In the genomic region with DNA sequence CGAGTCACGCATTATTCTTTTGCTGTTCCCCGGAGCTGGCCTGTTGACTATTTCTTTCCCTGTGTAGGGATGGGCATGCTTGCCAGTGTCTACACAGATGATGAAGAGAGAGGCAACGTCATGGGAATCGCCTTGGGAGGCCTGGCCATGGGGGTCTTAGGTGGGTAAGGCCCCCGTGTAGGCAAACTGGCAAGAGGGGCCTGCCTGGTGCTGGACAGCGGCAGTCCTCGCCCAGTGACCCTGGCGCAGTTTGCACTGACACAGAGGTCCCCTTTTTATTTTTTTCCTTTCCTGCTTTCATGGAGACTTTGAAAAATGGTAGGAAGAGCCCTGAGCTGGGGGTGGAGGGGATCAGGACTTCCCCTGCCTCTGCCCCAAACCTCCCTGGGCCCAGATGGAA, we compare ENCODE assay signal across 3 cellular contexts.
TF ChIP-seq lines count a peak whose summit lies in the region.

No MANE protein-coding gene starts in this region.

TF ChIP-seq in SK-N-SH, 30 proteins besides CTCF, POLR2A, EP300 and RAD21:
- TF ChIP-seq, protein P1, sequence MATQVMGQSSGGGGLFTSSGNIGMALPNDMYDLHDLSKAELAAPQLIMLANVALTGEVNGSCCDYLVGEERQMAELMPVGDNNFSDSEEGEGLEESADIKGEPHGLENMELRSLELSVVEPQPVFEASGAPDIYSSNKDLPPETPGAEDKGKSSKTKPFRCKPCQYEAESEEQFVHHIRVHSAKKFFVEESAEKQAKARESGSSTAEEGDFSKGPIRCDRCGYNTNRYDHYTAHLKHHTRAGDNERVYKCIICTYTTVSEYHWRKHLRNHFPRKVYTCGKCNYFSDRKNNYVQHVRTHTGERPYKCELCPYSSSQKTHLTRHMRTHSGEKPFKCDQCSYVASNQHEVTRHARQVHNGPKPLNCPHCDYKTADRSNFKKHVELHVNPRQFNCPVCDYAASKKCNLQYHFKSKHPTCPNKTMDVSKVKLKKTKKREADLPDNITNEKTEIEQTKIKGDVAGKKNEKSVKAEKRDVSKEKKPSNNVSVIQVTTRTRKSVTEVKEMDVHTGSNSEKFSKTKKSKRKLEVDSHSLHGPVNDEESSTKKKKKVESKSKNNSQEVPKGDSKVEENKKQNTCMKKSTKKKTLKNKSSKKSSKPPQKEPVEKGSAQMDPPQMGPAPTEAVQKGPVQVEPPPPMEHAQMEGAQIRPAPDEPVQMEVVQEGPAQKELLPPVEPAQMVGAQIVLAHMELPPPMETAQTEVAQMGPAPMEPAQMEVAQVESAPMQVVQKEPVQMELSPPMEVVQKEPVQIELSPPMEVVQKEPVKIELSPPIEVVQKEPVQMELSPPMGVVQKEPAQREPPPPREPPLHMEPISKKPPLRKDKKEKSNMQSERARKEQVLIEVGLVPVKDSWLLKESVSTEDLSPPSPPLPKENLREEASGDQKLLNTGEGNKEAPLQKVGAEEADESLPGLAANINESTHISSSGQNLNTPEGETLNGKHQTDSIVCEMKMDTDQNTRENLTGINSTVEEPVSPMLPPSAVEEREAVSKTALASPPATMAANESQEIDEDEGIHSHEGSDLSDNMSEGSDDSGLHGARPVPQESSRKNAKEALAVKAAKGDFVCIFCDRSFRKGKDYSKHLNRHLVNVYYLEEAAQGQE (IDR thresholded peaks at IDR 0.05; ENCODE audit: low read depth, low read length) = 0 out of 2 replicates have a peak, but pooled peaks have one; percentile 28
- TF ChIP-seq RFX5 (IDR thresholded peaks at IDR 0.05; ENCODE audit: low read length) = no peak
- TF ChIP-seq, protein P2, sequence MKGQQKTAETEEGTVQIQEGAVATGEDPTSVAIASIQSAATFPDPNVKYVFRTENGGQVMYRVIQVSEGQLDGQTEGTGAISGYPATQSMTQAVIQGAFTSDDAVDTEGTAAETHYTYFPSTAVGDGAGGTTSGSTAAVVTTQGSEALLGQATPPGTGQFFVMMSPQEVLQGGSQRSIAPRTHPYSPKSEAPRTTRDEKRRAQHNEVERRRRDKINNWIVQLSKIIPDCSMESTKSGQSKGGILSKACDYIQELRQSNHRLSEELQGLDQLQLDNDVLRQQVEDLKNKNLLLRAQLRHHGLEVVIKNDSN (IDR thresholded peaks at IDR 0.05; ENCODE audit: borderline replicate concordance, low read depth) = no peak
- TF ChIP-seq, protein P3, sequence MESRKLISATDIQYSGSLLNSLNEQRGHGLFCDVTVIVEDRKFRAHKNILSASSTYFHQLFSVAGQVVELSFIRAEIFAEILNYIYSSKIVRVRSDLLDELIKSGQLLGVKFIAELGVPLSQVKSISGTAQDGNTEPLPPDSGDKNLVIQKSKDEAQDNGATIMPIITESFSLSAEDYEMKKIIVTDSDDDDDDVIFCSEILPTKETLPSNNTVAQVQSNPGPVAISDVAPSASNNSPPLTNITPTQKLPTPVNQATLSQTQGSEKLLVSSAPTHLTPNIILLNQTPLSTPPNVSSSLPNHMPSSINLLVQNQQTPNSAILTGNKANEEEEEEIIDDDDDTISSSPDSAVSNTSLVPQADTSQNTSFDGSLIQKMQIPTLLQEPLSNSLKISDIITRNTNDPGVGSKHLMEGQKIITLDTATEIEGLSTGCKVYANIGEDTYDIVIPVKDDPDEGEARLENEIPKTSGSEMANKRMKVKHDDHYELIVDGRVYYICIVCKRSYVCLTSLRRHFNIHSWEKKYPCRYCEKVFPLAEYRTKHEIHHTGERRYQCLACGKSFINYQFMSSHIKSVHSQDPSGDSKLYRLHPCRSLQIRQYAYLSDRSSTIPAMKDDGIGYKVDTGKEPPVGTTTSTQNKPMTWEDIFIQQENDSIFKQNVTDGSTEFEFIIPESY (IDR thresholded peaks at IDR 0.05; ENCODE audit: borderline replicate concordance, low read depth) = no peak
- no peak for TF ChIP-seq SMC3 (IDR thresholded peaks at IDR 0.05; ENCODE audit: low read depth, low read length)

TF ChIP-seq in SK-N-SH treated with all-trans-retinoic acid at 6 μM for 48 hours, 23 proteins besides CTCF, POLR2A, EP300 and RAD21:
- TF ChIP-seq TOX (CRISPR knock-in tag; IDR thresholded peaks at IDR 0.05; ENCODE audit: borderline replicate concordance) (no peak), SNAI2 (CRISPR knock-in tag; IDR thresholded peaks at IDR 0.05) (no peak), ZFP30 (CRISPR knock-in tag; IDR thresholded peaks at IDR 0.05) (no peak), ARNTL (CRISPR knock-in tag; IDR thresholded peaks at IDR 0.05; ENCODE audit: borderline replicate concordance, low read depth) (no peak), TCF4 (CRISPR knock-in tag; IDR thresholded peaks at IDR 0.05; ENCODE audit: borderline replicate concordance) (no peak)
- TF ChIP-seq, protein P4, sequence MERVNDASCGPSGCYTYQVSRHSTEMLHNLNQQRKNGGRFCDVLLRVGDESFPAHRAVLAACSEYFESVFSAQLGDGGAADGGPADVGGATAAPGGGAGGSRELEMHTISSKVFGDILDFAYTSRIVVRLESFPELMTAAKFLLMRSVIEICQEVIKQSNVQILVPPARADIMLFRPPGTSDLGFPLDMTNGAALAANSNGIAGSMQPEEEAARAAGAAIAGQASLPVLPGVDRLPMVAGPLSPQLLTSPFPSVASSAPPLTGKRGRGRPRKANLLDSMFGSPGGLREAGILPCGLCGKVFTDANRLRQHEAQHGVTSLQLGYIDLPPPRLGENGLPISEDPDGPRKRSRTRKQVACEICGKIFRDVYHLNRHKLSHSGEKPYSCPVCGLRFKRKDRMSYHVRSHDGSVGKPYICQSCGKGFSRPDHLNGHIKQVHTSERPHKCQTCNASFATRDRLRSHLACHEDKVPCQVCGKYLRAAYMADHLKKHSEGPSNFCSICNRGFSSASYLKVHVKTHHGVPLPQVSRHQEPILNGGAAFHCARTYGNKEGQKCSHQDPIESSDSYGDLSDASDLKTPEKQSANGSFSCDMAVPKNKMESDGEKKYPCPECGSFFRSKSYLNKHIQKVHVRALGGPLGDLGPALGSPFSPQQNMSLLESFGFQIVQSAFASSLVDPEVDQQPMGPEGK (CRISPR knock-in tag; IDR thresholded peaks at IDR 0.05; ENCODE audit: borderline replicate concordance) = no peak

TF ChIP-seq in HEK293, 187 proteins besides CTCF, POLR2A, EP300 and RAD21:
- TF ChIP-seq ZNF202 (tag by site-specific recombination; IDR thresholded peaks at IDR 0.05; ENCODE audit: borderline replicate concordance) = no peak
- TF ChIP-seq ZNF423 (tag by site-specific recombination; IDR thresholded peaks at IDR 0.05) = no peak
- TF ChIP-seq ZNF155 (tag by site-specific recombination; IDR thresholded peaks at IDR 0.05) = no peak
- TF ChIP-seq ZSCAN30 (tag by site-specific recombination; IDR thresholded peaks at IDR 0.05) = no peak
- TF ChIP-seq, protein P5, sequence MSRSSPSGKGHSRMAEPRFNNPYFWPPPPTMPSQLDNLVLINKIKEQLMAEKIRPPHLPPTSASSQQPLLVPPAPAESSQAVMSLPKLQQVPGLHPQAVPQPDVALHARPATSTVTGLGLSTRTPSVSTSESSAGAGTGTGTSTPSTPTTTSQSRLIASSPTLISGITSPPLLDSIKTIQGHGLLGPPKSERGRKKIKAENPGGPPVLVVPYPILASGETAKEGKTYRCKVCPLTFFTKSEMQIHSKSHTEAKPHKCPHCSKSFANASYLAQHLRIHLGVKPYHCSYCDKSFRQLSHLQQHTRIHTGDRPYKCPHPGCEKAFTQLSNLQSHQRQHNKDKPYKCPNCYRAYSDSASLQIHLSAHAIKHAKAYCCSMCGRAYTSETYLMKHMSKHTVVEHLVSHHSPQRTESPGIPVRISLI (tag by site-specific recombination; IDR thresholded peaks at IDR 0.05) = no peak
- no peak for TF ChIP-seq ZNF621 (tag by site-specific recombination; IDR thresholded peaks at IDR 0.05)
- TF ChIP-seq, protein P6, sequence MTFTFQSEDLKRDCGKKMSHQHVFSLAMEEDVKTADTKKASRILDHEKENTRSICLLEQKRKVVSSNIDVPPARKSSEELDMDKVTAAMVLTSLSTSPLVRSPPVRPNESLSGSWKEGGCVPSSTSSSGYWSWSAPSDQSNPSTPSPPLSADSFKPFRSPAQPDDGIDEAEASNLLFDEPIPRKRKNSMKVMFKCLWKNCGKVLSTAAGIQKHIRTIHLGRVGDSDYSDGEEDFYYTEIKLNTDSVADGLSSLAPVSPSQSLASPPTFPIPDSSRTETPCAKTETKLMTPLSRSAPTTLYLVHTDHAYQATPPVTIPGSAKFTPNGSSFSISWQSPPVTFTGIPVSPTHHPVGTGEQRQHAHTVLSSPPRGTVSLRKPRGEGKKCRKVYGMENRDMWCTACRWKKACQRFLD (tag by site-specific recombination; IDR thresholded peaks at IDR 0.05) = no peak
- TF ChIP-seq, protein P1 (tag by site-specific recombination; IDR thresholded peaks at IDR 0.05) = peak; percentile 88
